ENCODE assay signal across 7 cellular contexts in genomic region chr3:181176610-181177009, GRCh38.
A peak's percentile ranks its signal among the peaks of the same experiment; 100 is the strongest.
DNase-seq lines count a peak whose midpoint lies in the region; ATAC-seq and TF ChIP-seq lines count a peak whose summit lies in the region.

No MANE protein-coding gene starts in this region.

- H3K36me3 ChIP-seq in ascending aorta: no peaks in the 10 kb centered on the region

- ATAC-seq in HG03045 (IDR thresholded peaks at IDR 0.05; ENCODE audit: unreplicated experiment): no peak

- no peak overlapping the region for H3K27ac ChIP-seq in ascending aorta

- intact Hi-C loops in ascending aorta (cut with DNase I): loop anchor here (2.0 kb wide), 1 partner anchor 374 kb away; no protein-coding TSS in a partner anchor

- no peaks in the 10 kb centered on the region for H3K9me3 ChIP-seq in ascending aorta

- H3K4me1 ChIP-seq in ascending aorta: no peaks in the 10 kb centered on the region

- TF ChIP-seq CTCF in GM12872 (IDR thresholded peaks at IDR 0.05; ENCODE audit: insufficient read depth, low read depth, low read length): peak; percentile 53
- TF ChIP-seq CTCF in ascending aorta (IDR thresholded peaks at IDR 0.05): peak in 2 of 3 experiments; percentile 28 to 44

- no peaks in the 10 kb centered on the region for H3K27me3 ChIP-seq in ascending aorta

- H3K4me3 ChIP-seq in ascending aorta: no peak overlapping the region

- DNase-seq in HS-5 (ENCODE audit: low read depth): peak; percentile 42
- DNase-seq in NOMO-1 (lab: John Stamatoyannopoulos, UW; ENCODE audit: unreplicated experiment in 2 of 2): peak; percentile 22 to 38
- peak in 1 of 2 donors; percentile 68 for DNase-seq in ascending aorta (ENCODE audit: low spot score in 2 of 2)
- peak; percentile 2 for DNase-seq in iPS DF 4.7 (ENCODE audit: extremely low read depth, low spot score)
- peak; percentile 11 to 42 (median 21) for DNase-seq in stimulated activated CD4-positive, alpha-beta T cell treated with anti-CD3 and anti-CD28 coated beads, Interleukin-12 subunit alpha, Interleukin-12 subunit beta, amount 100 ng/mL, for 48 hours (ENCODE audit: low read depth in 2 of 3, low spot score in 1 of 3)
